In genomic region chr11:68031136-68031459, GRCh38 we compare ENCODE assay signal across 8 cellular contexts. TPM values are rescaled to one million over a fixed set of nuclear protein-coding genes. Genes with fewer than 3 reads are reported as not detected.
DNase-seq lines count a peak whose midpoint lies in the region; FAIRE-seq and TF ChIP-seq lines count a peak whose summit lies in the region.

No MANE protein-coding gene starts in this region.

- H3K4me2 ChIP-seq in astrocyte (ENCODE audit: low read length) = peak overlapping the region; percentile 100

- H3K4me1 ChIP-seq in astrocyte (ENCODE audit: insufficient read depth, low read length) (peaks cover 51% of the 10 kb centered on the region), thyroid gland (peaks cover 16 to 20% of the 10 kb centered on the region in 2 donors)

- H3K27ac Mint-ChIP-seq in activated T-cell treated with anti-CD3 and anti-CD28 coated beads, Interleukin-2, amount 50 U/mL, for 24 hours = peak overlapping the region; percentile 99
- H3K27ac Mint-ChIP-seq in astrocyte (ENCODE audit: unreplicated experiment) = peak overlapping the region; percentile 98

- H2AFZ ChIP-seq in astrocyte (ENCODE audit: low read depth, low read length) = peak overlapping the region; percentile 97

- H3K36me3 ChIP-seq in astrocyte (ENCODE audit: insufficient read depth, low read length) = no peaks in the 10 kb centered on the region
- H3K36me3 ChIP-seq in thyroid gland = peaks cover 9% of the 10 kb centered on the region in 2 donors

- FAIRE-seq in astrocyte (lab: Jason Lieb, UNC) (no peak), D721Med (lab: Jason Lieb, UNC) (no peak)

- H3K27ac ChIP-seq in astrocyte (ENCODE audit: low read depth, low read length) (peak overlapping the region; percentile 92), layer of hippocampus (ENCODE audit: low read depth, low read length) (peak overlapping the region; percentile 91), thyroid gland (peak overlapping the region; percentile 74 to 90 (median 84))

- H3K27me3 ChIP-seq in astrocyte (ENCODE audit: insufficient read depth, low read length) = no peaks in the 10 kb centered on the region
- H3K27me3 ChIP-seq in layer of hippocampus (ENCODE audit: control insufficient read depth, insufficient read depth, low read length) = no peaks in the 10 kb centered on the region
- H3K27me3 ChIP-seq in thyroid gland = no peaks in the 10 kb centered on the region

- 11 to 15% methylated on average over 9 to 10 of the region's 10 CpGs for WGBS in thyroid gland, 2 donors

- no peak for TF ChIP-seq CTCF in astrocyte (IDR thresholded peaks at IDR 0.05; ENCODE audit: insufficient read depth, low read depth, low read length)
- TF ChIP-seq CTCF in thyroid gland (IDR thresholded peaks at IDR 0.05) = no peak
- TF ChIP-seq CTCF in GM13976 (IDR thresholded peaks at IDR 0.05; ENCODE audit: borderline replicate concordance, control extremely low read depth, extremely low read depth, insufficient read depth, missing control alignments) = no peak
- no peak for TF ChIP-seq CTCF in D721Med (IDR thresholded peaks at IDR 0.05; ENCODE audit: insufficient read depth, missing control alignments)

- no peaks in the 10 kb centered on the region for H4K20me1 ChIP-seq in astrocyte (ENCODE audit: insufficient read depth, low read length)

- H3K9ac ChIP-seq in astrocyte (ENCODE audit: low read length) = peak overlapping the region; percentile 99

- intact Hi-C loops in thyroid gland (cut with DNase I) = no loop called here

- no peak for DNase-seq in activated T-cell treated with anti-CD3 and anti-CD28 coated beads, Interleukin-2, amount 50 U/mL, for 24 hours
- no peak for DNase-seq in activated T-cell treated with anti-CD3 and anti-CD28 coated beads, Interleukin-2, amount 50 U/mL, for 1 hour
- DNase-seq in astrocyte (ENCODE audit: low read depth) = no peak
- DNase-seq in thyroid gland = peak; percentile 44 to 51
- DNase-seq in GM13976 (ENCODE audit: low spot score) = no peak
- no peak for DNase-seq in D721Med (ENCODE audit: insufficient read length, low spot score)
- no peak for DNase-seq in occipital lobe (lab: John Stamatoyannopoulos, UW)

- H3K36me3 Mint-ChIP-seq in activated T-cell treated with anti-CD3 and anti-CD28 coated beads, Interleukin-2, amount 50 U/mL, for 24 hours (ENCODE audit: low read depth) = peaks cover 54% of the 10 kb centered on the region
- H3K36me3 Mint-ChIP-seq in astrocyte (ENCODE audit: low read depth, unreplicated experiment) = peaks cover 6% of the 10 kb centered on the region

- in situ Hi-C loops in GM13976 (cut with MboI; ENCODE audit: low sequenced_read_pairs, unreplicated experiment) = no loop called here

- H3K9me3 ChIP-seq in astrocyte (ENCODE audit: insufficient read depth, low read depth, low read length) (no peaks in the 10 kb centered on the region), thyroid gland (no peaks in the 10 kb centered on the region)

- H3K9me3 Mint-ChIP-seq in activated T-cell treated with anti-CD3 and anti-CD28 coated beads, Interleukin-2, amount 50 U/mL, for 24 hours = no peaks in the 10 kb centered on the region
- no peaks in the 10 kb centered on the region for H3K9me3 Mint-ChIP-seq in astrocyte (ENCODE audit: unreplicated experiment)

- H3K4me3 ChIP-seq in astrocyte (ENCODE audit: insufficient read depth, low read depth, low read length) (peak overlapping the region; percentile 96), thyroid gland (replicated peaks in 1 of 3) (peak overlapping the region; percentile 56 to 96 (median 59))

- peaks cover 26% of the 10 kb centered on the region for H3K4me1 Mint-ChIP-seq in activated T-cell treated with anti-CD3 and anti-CD28 coated beads, Interleukin-2, amount 50 U/mL, for 24 hours (ENCODE audit: low read depth)
- peaks cover 35% of the 10 kb centered on the region for H3K4me1 Mint-ChIP-seq in astrocyte (ENCODE audit: low read depth, unreplicated experiment)

- TF ChIP-seq POLR2A in thyroid gland (IDR thresholded peaks at IDR 0.05) = no peak

- H3K79me2 ChIP-seq in astrocyte (ENCODE audit: insufficient read depth, low read length) = peaks cover 43% of the 10 kb centered on the region

- H3K27me3 Mint-ChIP-seq in activated T-cell treated with anti-CD3 and anti-CD28 coated beads, Interleukin-2, amount 50 U/mL, for 24 hours = no peaks in the 10 kb centered on the region
- no peaks in the 10 kb centered on the region for H3K27me3 Mint-ChIP-seq in astrocyte (ENCODE audit: low read depth, unreplicated experiment)

- H3K4me3 Mint-ChIP-seq in activated T-cell treated with anti-CD3 and anti-CD28 coated beads, Interleukin-2, amount 50 U/mL, for 24 hours = peak overlapping the region; percentile 95
- peak overlapping the region; percentile 92 for H3K4me3 Mint-ChIP-seq in astrocyte (ENCODE audit: unreplicated experiment)

RNA-seq across cellular contexts. Expression of gene NDUFS8, which starts 0.6 kb away (rescaled TPM):
- total RNA-seq in astrocyte (159 and 170 TPM in 2 replicates), thyroid gland (100 to 1,000 TPM; 222 to 310 (median 254) TPM), occipital lobe (42.3 TPM)

RNA-seq across cellular contexts. Expression of gene TCIRG1, which starts 7.7 kb away (rescaled TPM):
- 55.1 and 56.5 TPM in 2 replicates for total RNA-seq in astrocyte
- total RNA-seq in thyroid gland = 100 to 1,000 TPM in 3 of 4 donors, 10 to 100 TPM in 1; 74.8 to 141 (median 121) TPM
- total RNA-seq in occipital lobe = 3.1 TPM

RNA-seq across cellular contexts. Expression of gene ALDH3B1, which starts 21.0 kb away (rescaled TPM):
- total RNA-seq in astrocyte (1.1 and 1.3 TPM in 2 replicates), thyroid gland (1 to 10 TPM; 3.0 to 6.6 (median 3.5) TPM), occipital lobe (0.94 TPM)

RNA-seq across cellular contexts. Expression of gene UNC93B1, which starts 27.2 kb away (rescaled TPM):
- total RNA-seq in astrocyte = 37.3 and 39.6 TPM in 2 replicates
- 10 to 100 TPM; 25.7 to 49.2 (median 36.3) TPM for total RNA-seq in thyroid gland
- 4.1 TPM for total RNA-seq in occipital lobe

Comparison
In these comparisons a context has a peak if more than half of its experiments do, and no peak if none do; other contexts are left out.
1. DNase-seq: peak in thyroid gland (2 of 2); none in activated T-cell treated with anti-CD3 and anti-CD28 coated beads, Interleukin-2, amount 50 U/mL, for 24 hours (single experiment), activated T-cell treated with anti-CD3 and anti-CD28 coated beads, Interleukin-2, amount 50 U/mL, for 1 hour (single experiment), astrocyte (single experiment), GM13976 (single experiment), D721Med (single experiment) and occipital lobe (single experiment).
2. RNA of gene TCIRG1, which starts 7.7 kb away (total RNA-seq): 74.8 to 141 TPM in thyroid gland and 55.1 to 56.5 TPM in astrocyte; 3.1 TPM in occipital lobe (single experiment); every median in the first group is over 10 times any median in the second.
3. Peak in every context shown above with its lines, with median percentiles within 50 percentile points of each other: H3K27ac ChIP-seq.